ENCODE assay signal across 8 cellular contexts in the genomic region with DNA sequence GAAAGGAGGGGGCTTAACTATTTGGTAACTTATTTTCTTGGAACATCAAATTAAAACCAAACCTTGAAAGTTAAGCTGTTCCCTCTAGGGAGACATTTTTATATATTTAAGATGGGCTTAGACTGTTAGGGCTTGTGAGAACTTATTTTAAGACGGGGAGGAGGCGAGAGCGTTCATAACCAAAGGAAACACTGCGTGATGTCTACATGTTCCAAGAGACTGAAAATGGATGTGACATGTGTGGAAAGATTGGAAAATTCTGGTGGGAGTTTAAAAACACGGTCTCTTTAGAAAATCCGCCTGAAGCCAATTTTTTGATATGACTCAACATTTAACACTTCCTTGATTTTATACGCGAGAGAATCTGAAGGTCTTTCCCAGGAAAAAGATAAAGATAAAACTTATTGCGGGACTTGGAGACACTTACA. TPM values are rescaled to one million over a fixed set of nuclear protein-coding genes. Genes with fewer than 3 reads are reported as not detected.
DNase-seq lines count a peak whose midpoint lies in the region; ATAC-seq and TF ChIP-seq lines count a peak whose summit lies in the region.

No MANE protein-coding gene starts in this region.

- H3K4me3 Mint-ChIP-seq in Calu3 (ENCODE audit: low read depth, unreplicated experiment): peak overlapping the region; percentile 84
- H3K4me3 Mint-ChIP-seq in naive thymus-derived CD8-positive, alpha-beta T cell: peak overlapping the region; percentile 95 to 100 (median 100)

- no peaks in the 10 kb centered on the region for H3K27me3 ChIP-seq in NT2/D1 (ENCODE audit: insufficient read depth, insufficient read length)
- H3K27me3 ChIP-seq in effector memory CD4-positive, alpha-beta T cell (replicated peaks; ENCODE audit: control insufficient read depth, insufficient read depth, low read length, poor library complexity, severe bottlenecking): no peaks in the 10 kb centered on the region

- peak overlapping the region; percentile 88 for H3K4me3 ChIP-seq in NT2/D1 (ENCODE audit: insufficient read length, low read depth)
- H3K4me3 ChIP-seq in effector memory CD4-positive, alpha-beta T cell (ENCODE audit: insufficient read depth, low read depth, low read length, poor library complexity, severe bottlenecking): peak overlapping the region; percentile 88

- no peak for DNase-seq in Calu3
- no peak for DNase-seq in NT2/D1 (ENCODE audit: low read depth, low spot score)
- DNase-seq in effector memory CD4-positive, alpha-beta T cell: no peak
- DNase-seq in naive thymus-derived CD8-positive, alpha-beta T cell: no peak
- no peak for DNase-seq in NCI-H345 treated with DMSO at 0.1 percent for 48 hours (lab: John Stamatoyannopoulos, UW; ENCODE audit: unreplicated experiment)
- DNase-seq in activated CD4-positive, alpha-beta T cell treated with anti-CD3 and anti-CD28 coated beads for 1 hour: no peak

- peaks cover 19% of the 10 kb centered on the region for H3K4me1 Mint-ChIP-seq in Calu3 (ENCODE audit: low read depth, unreplicated experiment)
- peaks cover 15 to 80% (median 45%) of the 10 kb centered on the region in 4 donors for H3K4me1 Mint-ChIP-seq in naive thymus-derived CD8-positive, alpha-beta T cell

- TF ChIP-seq CTCF in Calu3 (IDR thresholded peaks at IDR 0.05; ENCODE audit: unreplicated experiment): no peak

- TSS peak; percentile 48 for BruUV-seq in Calu3 (replicated peaks; lab: Mats Ljungman, UMichigan)

- peaks cover 47% of the 10 kb centered on the region for H3K36me3 Mint-ChIP-seq in Calu3 (ENCODE audit: insufficient read depth, unreplicated experiment)
- peaks cover 0 to 48% (median 16%) of the 10 kb centered on the region in 3 donors for H3K36me3 Mint-ChIP-seq in naive thymus-derived CD8-positive, alpha-beta T cell

- H3K36me3 ChIP-seq in NT2/D1 (ENCODE audit: insufficient read depth, insufficient read length, low read length): peaks cover 28% of the 10 kb centered on the region
- peaks cover 3% of the 10 kb centered on the region for H3K36me3 ChIP-seq in effector memory CD4-positive, alpha-beta T cell (ENCODE audit: control insufficient read depth, insufficient read depth, low read length)

- POLR2A ChIA-PET in naive thymus-derived CD8-positive, alpha-beta T cell (lab: Charles Lee): interaction anchor here (0.6 to 3.3 kb wide), 14 partner anchors 10 to 1272 kb away, joined by 3 to 66 read pairs (median 5); partner anchors contain the start of genes GALE, HMGCL, HNRNPR and PITHD1

- peak overlapping the region; percentile 95 for H3K27ac ChIP-seq in effector memory CD4-positive, alpha-beta T cell (ENCODE audit: insufficient read depth, low read length, poor library complexity, severe bottlenecking)

- intact Hi-C loops in Calu3 (cut with micrococcal nuclease; ENCODE audit: unreplicated experiment): no loop called here

- H3K9ac ChIP-seq in NT2/D1 (ENCODE audit: insufficient read length, low read depth): peak overlapping the region; percentile 97

- no peaks in the 10 kb centered on the region for H3K4me1 ChIP-seq in NT2/D1 (ENCODE audit: insufficient read depth, insufficient read length)
- no peaks in the 10 kb centered on the region for H3K4me1 ChIP-seq in effector memory CD4-positive, alpha-beta T cell (ENCODE audit: control insufficient read depth, insufficient read depth, low read length, poor library complexity, severe bottlenecking)

- CTCF ChIA-PET in Calu3 (lab: Charles Lee): interaction anchor here (1.5 kb wide), 1 partner anchor 20 kb away, joined by 4 read pairs; the partner anchor contains the start of gene SRSF10

- H3K27ac Mint-ChIP-seq in Calu3 (ENCODE audit: unreplicated experiment): peak overlapping the region; percentile 98
- peak overlapping the region; percentile 99 to 100 (median 100) for H3K27ac Mint-ChIP-seq in naive thymus-derived CD8-positive, alpha-beta T cell

- no peak for ATAC-seq in naive thymus-derived CD8-positive, alpha-beta T cell
- ATAC-seq in GM19463 (IDR thresholded peaks at IDR 0.05; ENCODE audit: unreplicated experiment) (no peak), HG03139 (IDR thresholded peaks at IDR 0.05; ENCODE audit: unreplicated experiment) (no peak)

- H3K9me3 ChIP-seq in NT2/D1 (ENCODE audit: insufficient read depth, low read length): no peaks in the 10 kb centered on the region
- no peaks in the 10 kb centered on the region for H3K9me3 ChIP-seq in effector memory CD4-positive, alpha-beta T cell (ENCODE audit: control insufficient read depth, low read length)

- no peaks in the 10 kb centered on the region for H3K9me3 Mint-ChIP-seq in Calu3 (ENCODE audit: low read depth, unreplicated experiment)
- H3K9me3 Mint-ChIP-seq in naive thymus-derived CD8-positive, alpha-beta T cell: no peaks in the 10 kb centered on the region

- no peaks in the 10 kb centered on the region for H3K27me3 Mint-ChIP-seq in Calu3 (ENCODE audit: unreplicated experiment)
- no peaks in the 10 kb centered on the region for H3K27me3 Mint-ChIP-seq in naive thymus-derived CD8-positive, alpha-beta T cell

RNA-seq across cellular contexts. Expression of gene PNRC2, which starts 0.7 kb away (rescaled TPM):
- total RNA-seq in Calu3 (2022): 57.9 and 59.0 TPM in 2 replicates
- total RNA-seq in naive thymus-derived CD8-positive, alpha-beta T cell: 100 to 1,000 TPM; 179 to 182 TPM
- 100 to 1,000 TPM; 117 to 139 (median 121) TPM for polyA plus RNA-seq in naive thymus-derived CD8-positive, alpha-beta T cell

RNA-seq across cellular contexts. Expression of gene SRSF10, which starts 19.8 kb away (rescaled TPM):
- total RNA-seq in Calu3 (2022): 113 and 121 TPM in 2 replicates
- total RNA-seq in naive thymus-derived CD8-positive, alpha-beta T cell: 100 to 1,000 TPM; 207 to 219 TPM
- 100 to 1,000 TPM in 2 of 3 donors, 10 to 100 TPM in 1; 98.6 to 125 (median 104) TPM for polyA plus RNA-seq in naive thymus-derived CD8-positive, alpha-beta T cell

RNA-seq across cellular contexts. Expression of gene CNR2, which starts 47.1 kb away (rescaled TPM):
- not detected in 2 replicates for total RNA-seq in Calu3 (2022)
- total RNA-seq in naive thymus-derived CD8-positive, alpha-beta T cell: 1 to 10 TPM in 1 of 2 experiments, under 1 TPM in 1; 0.99 to 1.1 TPM
- 1 to 10 TPM in 1 of 3 donors, under 1 TPM in 2; 0.05 to 3.2 (median 0.57) TPM for polyA plus RNA-seq in naive thymus-derived CD8-positive, alpha-beta T cell
